In genomic region chr1:27567931-27568246, GRCh38 we compare ENCODE assay signal across 1 cellular context.
TF ChIP-seq lines count a peak whose summit lies in the region.

No MANE protein-coding gene starts in this region.

TF ChIP-seq in K562, 482 proteins besides CTCF, POLR2A, EP300 and RAD21 (continued from another document):
- no peak for TF ChIP-seq ZMIZ1 (IDR thresholded peaks at IDR 0.05; ENCODE audit: low read depth in 2 of 2, low read length in 2 of 2)
- no peak for TF ChIP-seq NFRKB (IDR thresholded peaks at IDR 0.05; ENCODE audit: low read depth)
- TF ChIP-seq HMBOX1 (IDR thresholded peaks at IDR 0.05): no peak
- no peak for TF ChIP-seq MAFG (tag; conservative IDR thresholded peaks at IDR 0.05)
- no peak for TF ChIP-seq SMAD3 (CRISPR knock-in tag; conservative IDR thresholded peaks at IDR 0.05)
- TF ChIP-seq JUN (IDR thresholded peaks at IDR 0.05; ENCODE audit: borderline replicate concordance, low read depth, low read length): no peak
- 0 out of 2 replicates have a peak, but pooled peaks have one; percentile 19 for TF ChIP-seq JUN (CRISPR knock-in tag; IDR thresholded peaks at IDR 0.05; ENCODE audit: borderline replicate concordance)
- TF ChIP-seq IRF9 (tag; IDR thresholded peaks at IDR 0.05): no peak
- TF ChIP-seq CEBPG (CRISPR knock-in tag; IDR thresholded peaks at IDR 0.05): peak; percentile 31
- TF ChIP-seq CEBPG (tag; conservative IDR thresholded peaks at IDR 0.05 in 1 of 2, IDR thresholded peaks at IDR 0.05 in 1 of 2): no peak
- TF ChIP-seq CXXC5 (CRISPR knock-in tag; IDR thresholded peaks at IDR 0.05): no peak
- 0 out of 2 replicates have a peak, but pooled peaks have one; percentile 78 for TF ChIP-seq KAT7 (CRISPR knock-in tag; IDR thresholded peaks at IDR 0.05; ENCODE audit: borderline replicate concordance)
- TF ChIP-seq ZNF696 (CRISPR knock-in tag; conservative IDR thresholded peaks at IDR 0.05): no peak
- TF ChIP-seq THRA (IDR thresholded peaks at IDR 0.05): no peak
- no peak for TF ChIP-seq LEF1 (IDR thresholded peaks at IDR 0.05)
- TF ChIP-seq ZFP30 (CRISPR knock-in tag; IDR thresholded peaks at IDR 0.05; ENCODE audit: borderline replicate concordance): no peak
- TF ChIP-seq SAP30 (IDR thresholded peaks at IDR 0.05; ENCODE audit: borderline replicate concordance, insufficient read depth, low read depth, low read length, poor library complexity, severe bottlenecking): no peak
- no peak for TF ChIP-seq MECOM (CRISPR knock-in tag; IDR thresholded peaks at IDR 0.05)
- no peak for TF ChIP-seq SP1 (CRISPR knock-in tag; IDR thresholded peaks at IDR 0.05)
- TF ChIP-seq ZNF511 (CRISPR knock-in tag; IDR thresholded peaks at IDR 0.05): no peak
- no peak for TF ChIP-seq TEAD4 (IDR thresholded peaks at IDR 0.05; ENCODE audit: low read length)
- TF ChIP-seq TEAD4 (CRISPR knock-in tag; IDR thresholded peaks at IDR 0.05; ENCODE audit: borderline replicate concordance): peak; percentile 71; the same call in 1 of the 2 replicates
- no peak for TF ChIP-seq HOXB6 (CRISPR knock-in tag; IDR thresholded peaks at IDR 0.05; ENCODE audit: borderline replicate concordance)
- no peak for TF ChIP-seq ZNF3 (CRISPR knock-in tag; IDR thresholded peaks at IDR 0.05)
- TF ChIP-seq FOXA3 (CRISPR knock-in tag; conservative IDR thresholded peaks at IDR 0.05 in 1 of 2, IDR thresholded peaks at IDR 0.05 in 1 of 2): peak in 1 of 2 experiments; percentile 34; a peak in 1 of 4 replicates
- no peak for TF ChIP-seq ZBTB40 (IDR thresholded peaks at IDR 0.05)
- TF ChIP-seq ZBTB40 (CRISPR knock-in tag; IDR thresholded peaks at IDR 0.05): no peak
- no peak for TF ChIP-seq ZSCAN29 (IDR thresholded peaks at IDR 0.05)
- no peak for TF ChIP-seq ZBTB34 (CRISPR knock-in tag; IDR thresholded peaks at IDR 0.05)
- TF ChIP-seq E2F1 (CRISPR knock-in tag; IDR thresholded peaks at IDR 0.05): no peak
- no peak for TF ChIP-seq MYC (IDR thresholded peaks at IDR 0.05; ENCODE audit: low read depth, low read length)
- 0 out of 2 replicates have a peak, but pooled peaks have one; percentile 47 for TF ChIP-seq MYC (CRISPR knock-in tag; IDR thresholded peaks at IDR 0.05; ENCODE audit: borderline replicate concordance, low read depth)
- TF ChIP-seq SETDB1 (IDR thresholded peaks at IDR 0.05; ENCODE audit: low read length): no peak
- no peak for TF ChIP-seq NUFIP1 (IDR thresholded peaks at IDR 0.05; ENCODE audit: partially characterized antibody)
- no peak for TF ChIP-seq ZNF830 (CRISPR knock-in tag; IDR thresholded peaks at IDR 0.05)
- no peak for TF ChIP-seq ZNF395 (CRISPR knock-in tag; IDR thresholded peaks at IDR 0.05)
- no peak for TF ChIP-seq HBP1 (CRISPR knock-in tag; IDR thresholded peaks at IDR 0.05)
- TF ChIP-seq DNMT1 (IDR thresholded peaks at IDR 0.05): peak; percentile 74; the same call in 1 of the 2 replicates
